ENCODE assay signal across 14 cellular contexts in the genomic region with DNA sequence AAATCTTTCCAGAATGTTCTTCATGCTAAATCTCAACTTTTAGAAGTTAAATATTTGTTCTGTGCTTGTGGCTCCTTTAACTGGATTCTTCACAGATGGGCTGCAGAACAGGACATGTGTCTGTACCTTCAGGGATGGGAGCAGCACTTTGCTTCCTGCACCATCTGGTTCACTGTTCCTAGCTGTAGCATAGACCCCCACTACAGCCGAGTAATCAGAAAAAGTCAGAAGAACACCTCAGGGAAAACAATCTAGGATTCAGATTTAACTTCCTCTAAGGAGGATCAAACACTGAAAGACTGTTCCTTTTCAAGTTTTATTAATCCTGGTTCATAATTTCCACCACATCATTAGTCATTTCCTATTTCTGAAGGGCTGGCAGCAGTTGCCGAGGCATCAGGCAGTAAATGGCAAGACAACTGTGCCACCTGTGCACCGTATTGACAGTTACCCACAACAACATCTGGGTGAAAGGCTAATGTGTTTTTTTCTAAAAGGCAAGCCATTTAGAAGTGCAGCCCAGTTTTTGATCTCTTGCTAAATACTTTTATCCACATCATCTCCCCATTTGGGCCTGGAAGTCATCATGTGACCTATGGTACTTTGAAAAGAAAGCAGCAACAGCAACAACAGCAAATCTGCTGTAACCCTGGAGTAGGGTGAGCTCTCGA.
DNase-seq lines count a peak whose midpoint lies in the region; ATAC-seq and TF ChIP-seq lines count a peak whose summit lies in the region.
"Had no signal": no experiment of that assay in that cellular context is flagged by ENCODE, and none has a peak within 500 bp of the region (broad histone marks: within the 10 kb centered on the region; RNA-seq: fewer than 3 reads in every experiment).

No MANE protein-coding gene starts in this region.

- no peak overlapping the region for H3K18ac ChIP-seq in mesendoderm (ENCODE audit: low read length)

- no peaks in the 10 kb centered on the region for H3K4me1 ChIP-seq in breast epithelium
- H3K4me1 ChIP-seq in fibroblast of lung (ENCODE audit: control insufficient read depth, extremely low read depth, insufficient read depth, low read length): peaks cover 3% of the 10 kb centered on the region
- H3K4me1 ChIP-seq in mesendoderm (ENCODE audit: control insufficient read depth, low read depth, low read length): peaks cover 2% of the 10 kb centered on the region

- H3K9me3 ChIP-seq in breast epithelium: no peaks in the 10 kb centered on the region
- H3K9me3 ChIP-seq in fibroblast of lung (ENCODE audit: control insufficient read depth, insufficient read depth, low read depth, low read length): no peaks in the 10 kb centered on the region
- no peaks in the 10 kb centered on the region for H3K9me3 ChIP-seq in T-helper 17 cell (ENCODE audit: control insufficient read depth, low read length, poor library complexity, severe bottlenecking)

- H3K4me3 ChIP-seq in breast epithelium: no peak overlapping the region
- no peak overlapping the region for H3K4me3 ChIP-seq in fibroblast of lung (replicated peaks in 1 of 4; ENCODE audit: control extremely low read depth in 1 of 4, insufficient read depth in 1 of 4, low read depth in 3 of 4, low read length in 4 of 4)
- H3K4me3 ChIP-seq in mesendoderm (ENCODE audit: low read length): no peak overlapping the region

- peak; percentile 45 to 65 for ATAC-seq in stimulated activated naive B cell treated with anti-CD40 and anti-IgM and Interleukin-4, amounts not matched to agents 10 μg/mL and 1 μg/mL and 100 μg/mL, for 72 hours (replicated peaks)
- ATAC-seq in T-helper 17 cell: no peak
- ATAC-seq: effector memory CD8-positive, alpha-beta T cell had no signal

- no peak overlapping the region for H3K23ac ChIP-seq in mesendoderm (ENCODE audit: low read length)

- TF ChIP-seq CTCF in MCF 10A (IDR thresholded peaks at IDR 0.05; ENCODE audit: unreplicated experiment): no peak
- TF ChIP-seq CTCF in breast epithelium (IDR thresholded peaks at IDR 0.05): no peak
- no peak for TF ChIP-seq CTCF in fibroblast of lung (conservative IDR thresholded peaks at IDR 0.05 in 1 of 2, IDR thresholded peaks at IDR 0.05 in 1 of 2; ENCODE audit: low read depth in 1 of 2, low read length in 2 of 2)

- BruUV-seq in MCF 10A (replicated peaks; lab: Mats Ljungman, UMichigan): no TSS peak

- H3K4ac ChIP-seq in mesendoderm (ENCODE audit: low read depth, low read length): no peak overlapping the region

- no peaks in the 10 kb centered on the region for H3K27me3 ChIP-seq in breast epithelium
- no peaks in the 10 kb centered on the region for H3K27me3 ChIP-seq in fibroblast of lung (ENCODE audit: control insufficient read depth, insufficient read depth, low read length)
- H3K27me3 ChIP-seq in mesendoderm (ENCODE audit: insufficient read depth, low read length, poor library complexity): no peaks in the 10 kb centered on the region

- H2BK5ac ChIP-seq in mesendoderm (ENCODE audit: low read length): no peak overlapping the region

- no peaks in the 10 kb centered on the region for H3K9me3 Mint-ChIP-seq in MCF 10A (ENCODE audit: unreplicated experiment)
- no peaks in the 10 kb centered on the region for H3K9me3 Mint-ChIP-seq in stimulated activated naive B cell treated with anti-CD40 and anti-IgM and Interleukin-4, amounts not matched to agents 10 μg/mL and 1 μg/mL and 100 μg/mL, for 72 hours
- H3K9me3 Mint-ChIP-seq: effector memory CD8-positive, alpha-beta T cell; naive B cell had no signal

- no peak overlapping the region for H3K9ac ChIP-seq in fibroblast of lung (ENCODE audit: insufficient read depth, low read length)
- H3K9ac ChIP-seq in mesendoderm (ENCODE audit: low read length): no peak overlapping the region

- DNase-seq in MCF 10A (ENCODE audit: unreplicated experiment): peak; percentile 60
- no peak for DNase-seq in breast epithelium (ENCODE audit: low spot score in 2 of 2)
- peak; percentile 43 for DNase-seq in NCI-H226
- peak; percentile 36 to 53 for DNase-seq in fibroblast of lung (ENCODE audit: low read depth in 2 of 2)
- no peak for DNase-seq in stimulated activated naive B cell treated with anti-CD40 and anti-IgM and Interleukin-4, amounts not matched to agents 10 μg/mL and 1 μg/mL and 100 μg/mL, for 72 hours
- DNase-seq in mesendoderm: no peak
- no peak for DNase-seq in T-helper 17 cell
- DNase-seq in nucleus accumbens (lab: John Stamatoyannopoulos, UW): no peak
- DNase-seq: activated CD8-positive, alpha-beta memory T cell treated with anti-CD3 and anti-CD28 coated beads, Interleukin-2, amount 50 U/mL, for 48 hours; amniotic stem cell; effector memory CD8-positive, alpha-beta T cell; naive B cell; NCI-H510A treated with DMSO at 0.1 percent for 48 hours; small intestine had no signal

- H3K36me3 Mint-ChIP-seq in MCF 10A (ENCODE audit: insufficient read depth, unreplicated experiment) (no peaks in the 10 kb centered on the region), T-helper 17 cell (ENCODE audit: low read depth) (peaks cover 2% of the 10 kb centered on the region)
- H3K36me3 Mint-ChIP-seq in stimulated activated naive B cell treated with anti-CD40 and anti-IgM and Interleukin-4, amounts not matched to agents 10 μg/mL and 1 μg/mL and 100 μg/mL, for 72 hours: no peaks in the 10 kb centered on the region
- H3K36me3 Mint-ChIP-seq: naive B cell had no signal

- H3K36me3 ChIP-seq in breast epithelium: no peaks in the 10 kb centered on the region
- H3K36me3 ChIP-seq in fibroblast of lung (ENCODE audit: control insufficient read depth, insufficient read depth, low read length): no peaks in the 10 kb centered on the region
- H3K36me3 ChIP-seq in mesendoderm (ENCODE audit: control insufficient read depth, insufficient read depth, low read length): no peaks in the 10 kb centered on the region

- H3K4me3 Mint-ChIP-seq in MCF 10A (ENCODE audit: unreplicated experiment): no peak overlapping the region
- H3K4me3 Mint-ChIP-seq in stimulated activated naive B cell treated with anti-CD40 and anti-IgM and Interleukin-4, amounts not matched to agents 10 μg/mL and 1 μg/mL and 100 μg/mL, for 72 hours: no peak overlapping the region
- no peak overlapping the region for H3K4me3 Mint-ChIP-seq in T-helper 17 cell
- H3K4me3 Mint-ChIP-seq: effector memory CD8-positive, alpha-beta T cell had no signal

- intact Hi-C loops in MCF 10A (cut with micrococcal nuclease) (no loop called here), breast epithelium (cut with DNase I; ENCODE audit: low total_unique reads) (loop anchor here (10.0 kb wide), 1 partner anchor 195 kb away; no protein-coding TSS in a partner anchor)

- peak overlapping the region; percentile 61 for H3K27ac Mint-ChIP-seq in MCF 10A (ENCODE audit: low read depth, unreplicated experiment)
- no peak overlapping the region for H3K27ac Mint-ChIP-seq in stimulated activated naive B cell treated with anti-CD40 and anti-IgM and Interleukin-4, amounts not matched to agents 10 μg/mL and 1 μg/mL and 100 μg/mL, for 72 hours
- H3K27ac Mint-ChIP-seq in T-helper 17 cell: no peak overlapping the region
- H3K27ac Mint-ChIP-seq: effector memory CD8-positive, alpha-beta T cell; naive B cell had no signal

- CTCF ChIA-PET in MCF 10A (lab: Yijun Ruan, JAX): interaction anchor here (0.7 to 2.6 kb wide), 3 partner anchors 113 to 160 kb away, joined by 3 to 10 read pairs (median 3); no protein-coding TSS in a partner anchor

- no peaks in the 10 kb centered on the region for H3K27me3 Mint-ChIP-seq in MCF 10A (ENCODE audit: insufficient read depth, unreplicated experiment)
- peaks cover 0 to 1% of the 10 kb centered on the region in 2 donors for H3K27me3 Mint-ChIP-seq in stimulated activated naive B cell treated with anti-CD40 and anti-IgM and Interleukin-4, amounts not matched to agents 10 μg/mL and 1 μg/mL and 100 μg/mL, for 72 hours
- H3K27me3 Mint-ChIP-seq in T-helper 17 cell: peaks cover 58% of the 10 kb centered on the region

- H2AK5ac ChIP-seq in mesendoderm (ENCODE audit: low read length): no peak overlapping the region

- no peak overlapping the region for H2AFZ ChIP-seq in fibroblast of lung (ENCODE audit: low read length)

- H3K4me2 ChIP-seq in fibroblast of lung (ENCODE audit: extremely low read depth, insufficient read depth, low read length): no peak overlapping the region
- no peak overlapping the region for H3K4me2 ChIP-seq in mesendoderm (ENCODE audit: low read length)

- no peak overlapping the region for H4K8ac ChIP-seq in mesendoderm (ENCODE audit: low read depth, low read length)

- peaks cover 38% of the 10 kb centered on the region for H3K4me1 Mint-ChIP-seq in MCF 10A (ENCODE audit: insufficient read depth, unreplicated experiment)
- peaks cover 2 to 7% of the 10 kb centered on the region in 2 donors for H3K4me1 Mint-ChIP-seq in stimulated activated naive B cell treated with anti-CD40 and anti-IgM and Interleukin-4, amounts not matched to agents 10 μg/mL and 1 μg/mL and 100 μg/mL, for 72 hours
- peaks cover 4% of the 10 kb centered on the region for H3K4me1 Mint-ChIP-seq in T-helper 17 cell
- H3K4me1 Mint-ChIP-seq: naive B cell had no signal

- no CpG with 5 or more reads among the region's 4 CpGs for WGBS in mesendoderm (ENCODE audit: extremely low coverage, insufficient coverage, low lambda C conversion rate)

- H3K79me2 ChIP-seq in fibroblast of lung (ENCODE audit: control insufficient read depth, insufficient read depth, low read length) (no peaks in the 10 kb centered on the region), mesendoderm (ENCODE audit: control insufficient read depth, insufficient read depth, low read length) (no peaks in the 10 kb centered on the region)

- H3K79me1 ChIP-seq in mesendoderm (ENCODE audit: low read length): no peaks in the 10 kb centered on the region

- no peak overlapping the region for H2BK120ac ChIP-seq in mesendoderm (ENCODE audit: low read depth, low read length)

- no peaks in the 10 kb centered on the region for H4K20me1 ChIP-seq in fibroblast of lung (ENCODE audit: control insufficient read depth, extremely low read depth, insufficient read depth, low read length)

- H3K56ac ChIP-seq in mesendoderm (ENCODE audit: low read length): no peak overlapping the region

- H4K5ac ChIP-seq in mesendoderm (ENCODE audit: low read length): no peak overlapping the region

- H2BK15ac ChIP-seq in mesendoderm (replicated peaks; ENCODE audit: low read depth): no peak overlapping the region

- POLR2A ChIA-PET in MCF 10A (lab: Yijun Ruan, JAX): interaction anchor here (1.1 kb wide), 1 partner anchor 55 kb away, joined by 3 read pairs; no protein-coding TSS in a partner anchor

- no peak for TF ChIP-seq POLR2A in breast epithelium (IDR thresholded peaks at IDR 0.05)

- H3K27ac ChIP-seq in breast epithelium (peak overlapping the region in 1 of 2 donors; percentile 60), fibroblast of lung (ENCODE audit: insufficient read depth, low read length) (no peak overlapping the region), mesendoderm (ENCODE audit: low read depth, low read length) (no peak overlapping the region)

Comparison
In these comparisons a context has a peak if more than half of its experiments do, and no peak if none do; other contexts are left out.
1. DNase-seq: peak in MCF 10A (single experiment), NCI-H226 (single experiment) and fibroblast of lung (2 of 2); none in breast epithelium (0 of 2), stimulated activated naive B cell treated with anti-CD40 and anti-IgM and Interleukin-4, amounts not matched to agents 10 μg/mL and 1 μg/mL and 100 μg/mL, for 72 hours (single experiment), mesendoderm (single experiment), T-helper 17 cell (0 of 3) and nucleus accumbens (0 of 56).